1 cellular context compared by ENCODE assay signal in genomic region chr12:54016051-54016450, GRCh38.
TF ChIP-seq lines count a peak whose summit lies in the region.

No MANE protein-coding gene starts in this region.

TF ChIP-seq in HCT116, 20 proteins besides CTCF, POLR2A, EP300 and RAD21:
- no peak for TF ChIP-seq EGR1 (IDR thresholded peaks at IDR 0.05; ENCODE audit: low read depth)
- TF ChIP-seq ZBTB33 (IDR thresholded peaks at IDR 0.05; ENCODE audit: extremely low read depth, insufficient replicate concordance, low read length), result no peak
- no peak for TF ChIP-seq POLR2AphosphoS5 (IDR thresholded peaks at IDR 0.05; ENCODE audit: low read depth, low read length)
- no peak for TF ChIP-seq CEBPB (IDR thresholded peaks at IDR 0.05; ENCODE audit: low read depth)
- no peak for TF ChIP-seq TCF7L2 (IDR thresholded peaks at IDR 0.05; ENCODE audit: borderline replicate concordance, extremely low read depth, insufficient read depth, insufficient read length)
- no peak for TF ChIP-seq REST (IDR thresholded peaks at IDR 0.05; ENCODE audit: low read depth)
- no peak for TF ChIP-seq SP1 (IDR thresholded peaks at IDR 0.05; ENCODE audit: low read depth)
- no peak for TF ChIP-seq EZH2 (IDR thresholded peaks at IDR 0.05)
- TF ChIP-seq EZH2phosphoT487 (IDR thresholded peaks at IDR 0.05; ENCODE audit: borderline replicate concordance), result no peak
- TF ChIP-seq CBX3 (IDR thresholded peaks at IDR 0.05; ENCODE audit: low read depth), result no peak
- TF ChIP-seq ATF3 (IDR thresholded peaks at IDR 0.05), result no peak
- no peak for TF ChIP-seq FOSL1 (IDR thresholded peaks at IDR 0.05; ENCODE audit: low read depth)
- TF ChIP-seq MAX (IDR thresholded peaks at IDR 0.05), result no peak
- TF ChIP-seq ZNF274 (IDR thresholded peaks at IDR 0.05; ENCODE audit: low read depth, low read length), result no peak
- TF ChIP-seq SIN3A (IDR thresholded peaks at IDR 0.05; ENCODE audit: low read depth), result no peak
- no peak for TF ChIP-seq JUND (IDR thresholded peaks at IDR 0.05)
- TF ChIP-seq YY1 (IDR thresholded peaks at IDR 0.05; ENCODE audit: extremely low read depth, insufficient replicate concordance, low read depth, low read length), result no peak
- TF ChIP-seq SRF (IDR thresholded peaks at IDR 0.05; ENCODE audit: low read depth), result no peak
